In the genomic region with DNA sequence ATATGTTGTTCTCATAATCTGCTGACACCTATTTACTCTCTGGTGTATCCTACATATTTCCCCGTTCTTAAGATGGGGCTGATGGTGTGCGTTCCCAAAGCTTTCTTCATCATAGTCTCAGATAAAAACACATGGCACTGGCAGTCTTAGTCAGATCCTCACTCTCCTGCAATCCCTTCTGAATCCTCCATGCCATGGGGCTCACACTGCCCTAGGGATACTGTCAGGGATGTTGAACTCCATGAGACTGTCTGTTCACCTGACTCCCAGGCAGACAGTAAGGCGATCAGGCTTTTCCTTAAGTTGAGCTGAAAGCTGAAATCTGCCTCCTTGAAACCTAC, we compare ENCODE assay signal across 8 cellular contexts.
DNase-seq lines count a peak whose midpoint lies in the region; ATAC-seq and TF ChIP-seq lines count a peak whose summit lies in the region.

No MANE protein-coding gene starts in this region.

- no peak for TF ChIP-seq CTCF in GM12864 (IDR thresholded peaks at IDR 0.05; ENCODE audit: low read depth, low read length, missing control alignments)

- H3K4me1 ChIP-seq in adipocyte (ENCODE audit: control insufficient read depth, insufficient read depth, low read length) (peaks cover 68% of the 10 kb centered on the region), mucosa of rectum (ENCODE audit: control insufficient read depth in 2 of 2, insufficient read depth in 2 of 2, low read length in 2 of 2) (peaks cover 15 to 16% of the 10 kb centered on the region in 2 donors)

- H3K27ac ChIP-seq in mucosa of rectum (ENCODE audit: low read depth in 2 of 2, low read length in 2 of 2), result peak overlapping the region; percentile 2 to 18

- H3K27me3 ChIP-seq in adipocyte (replicated peaks; ENCODE audit: control insufficient read depth, insufficient read depth, low read length) (no peaks in the 10 kb centered on the region), mucosa of rectum (ENCODE audit: control insufficient read depth in 2 of 2, insufficient read depth in 2 of 2, low read length in 2 of 2) (no peaks in the 10 kb centered on the region)

- H3K36me3 ChIP-seq in adipocyte (ENCODE audit: control insufficient read depth, insufficient read depth, low read length, severe bottlenecking) (no peaks in the 10 kb centered on the region), mucosa of rectum (ENCODE audit: control insufficient read depth in 2 of 2, insufficient read depth in 2 of 2, low read length in 2 of 2) (no peaks in the 10 kb centered on the region)

- peak overlapping the region; percentile 36 for H3K4me3 ChIP-seq in GM12864 (ENCODE audit: low read depth, low read length)
- H3K4me3 ChIP-seq in adipocyte (ENCODE audit: low read length), result peak overlapping the region; percentile 48
- H3K4me3 ChIP-seq in mucosa of rectum (ENCODE audit: low read length in 2 of 2), result peak overlapping the region in 1 of 2 donors; percentile 9

- peak overlapping the region; percentile 60 for H3K9ac ChIP-seq in adipocyte (ENCODE audit: low read length)
- H3K9ac ChIP-seq in mucosa of rectum (ENCODE audit: low read depth in 1 of 2, low read length in 2 of 2), result no peak overlapping the region

- H3K9me3 ChIP-seq in adipocyte (ENCODE audit: control insufficient read depth, low read length) (no peaks in the 10 kb centered on the region), mucosa of rectum (ENCODE audit: control insufficient read depth in 2 of 2, low read length in 2 of 2) (no peaks in the 10 kb centered on the region)

- peak; percentile 13 for ATAC-seq in HG03025 (IDR thresholded peaks at IDR 0.05; ENCODE audit: low FRiP score, unreplicated experiment)
- ATAC-seq in GM21825 (IDR thresholded peaks at IDR 0.05; ENCODE audit: unreplicated experiment), result no peak

- no peak for DNase-seq in GM12864 (ENCODE audit: low read depth)
- DNase-seq in adipocyte (ENCODE audit: low read depth), result no peak
- DNase-seq in D341Med (ENCODE audit: low spot score), result no peak
- DNase-seq in cortex of kidney (lab: John Stamatoyannopoulos, UW), result no peak
- no peak for DNase-seq in DMS114 treated with DMSO at 0.1 percent for 48 hours (lab: John Stamatoyannopoulos, UW; ENCODE audit: unreplicated experiment)
